ENCODE assay signal across 1 cellular context in genomic region chr20:14609328-14610221, GRCh38.
A peak's percentile ranks its signal among the peaks of the same experiment; 100 is the strongest.
TF ChIP-seq lines count a peak whose summit lies in the region.

No MANE protein-coding gene starts in this region.

TF ChIP-seq in HepG2, 621 proteins besides CTCF, POLR2A, EP300 and RAD21 (continued from another document):
- TF ChIP-seq, protein P1, sequence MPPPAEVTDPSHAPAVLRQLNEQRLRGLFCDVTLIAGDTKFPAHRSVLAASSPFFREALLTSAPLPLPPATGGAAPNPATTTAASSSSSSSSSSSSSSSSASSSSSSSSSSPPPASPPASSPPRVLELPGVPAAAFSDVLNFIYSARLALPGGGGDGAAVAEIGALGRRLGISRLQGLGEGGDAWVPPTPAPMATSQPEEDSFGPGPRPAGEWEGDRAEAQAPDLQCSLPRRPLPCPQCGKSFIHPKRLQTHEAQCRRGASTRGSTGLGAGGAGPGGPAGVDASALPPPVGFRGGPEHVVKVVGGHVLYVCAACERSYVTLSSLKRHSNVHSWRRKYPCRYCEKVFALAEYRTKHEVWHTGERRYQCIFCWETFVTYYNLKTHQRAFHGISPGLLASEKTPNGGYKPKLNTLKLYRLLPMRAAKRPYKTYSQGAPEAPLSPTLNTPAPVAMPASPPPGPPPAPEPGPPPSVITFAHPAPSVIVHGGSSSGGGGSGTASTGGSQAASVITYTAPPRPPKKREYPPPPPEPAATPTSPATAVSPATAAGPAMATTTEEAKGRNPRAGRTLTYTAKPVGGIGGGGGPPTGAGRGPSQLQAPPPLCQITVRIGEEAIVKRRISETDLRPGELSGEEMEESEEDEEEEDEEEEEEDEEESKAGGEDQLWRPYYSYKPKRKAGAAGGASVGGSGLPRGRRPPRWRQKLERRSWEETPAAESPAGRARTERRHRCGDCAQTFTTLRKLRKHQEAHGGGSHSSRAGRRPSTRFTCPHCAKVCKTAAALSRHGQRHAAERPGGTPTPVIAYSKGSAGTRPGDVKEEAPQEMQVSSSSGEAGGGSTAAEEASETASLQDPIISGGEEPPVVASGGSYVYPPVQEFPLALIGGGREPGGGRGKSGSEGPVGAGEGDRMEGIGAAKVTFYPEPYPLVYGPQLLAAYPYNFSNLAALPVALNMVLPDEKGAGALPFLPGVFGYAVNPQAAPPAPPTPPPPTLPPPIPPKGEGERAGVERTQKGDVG (CRISPR knock-in tag; IDR thresholded peaks at IDR 0.05; ENCODE audit: borderline replicate concordance) = no peak
- TF ChIP-seq ZNF644 (CRISPR knock-in tag; IDR thresholded peaks at IDR 0.05; ENCODE audit: low read depth) = peak; percentile 97
- TF ChIP-seq CEBPG (CRISPR knock-in tag; IDR thresholded peaks at IDR 0.05) = peak; percentile 91
- TF ChIP-seq NCOA2 (CRISPR knock-in tag; IDR thresholded peaks at IDR 0.05) = peak; percentile 24; the same call in 1 of the 2 replicates
- TF ChIP-seq NR2F6 (IDR thresholded peaks at IDR 0.05) = peak; percentile 60
- TF ChIP-seq NR2F6 (CRISPR knock-in tag; IDR thresholded peaks at IDR 0.05) = peak; percentile 53; the same call in 1 of the 2 replicates
- TF ChIP-seq MYPOP (CRISPR knock-in tag; IDR thresholded peaks at IDR 0.05) = no peak
- TF ChIP-seq ARNT (IDR thresholded peaks at IDR 0.05) = peak; percentile 45; the same call in 1 of the 2 replicates
- no peak for TF ChIP-seq NFKBIZ (CRISPR knock-in tag; IDR thresholded peaks at IDR 0.05)
TF ChIP-seq in HepG2: peak in this region for 42.
